1 cellular context compared by ENCODE assay signal in genomic region chr15:40843183-40843884, GRCh38.
TF ChIP-seq lines count a peak whose summit lies in the region.

No MANE protein-coding gene starts in this region.

TF ChIP-seq in endothelial cell of umbilical vein, 7 proteins besides CTCF, POLR2A, EP300 and RAD21:
- TF ChIP-seq FOS (IDR thresholded peaks at IDR 0.05; ENCODE audit: borderline replicate concordance, insufficient read depth, low read length) (no peak), EZH2 (IDR thresholded peaks at IDR 0.05; ENCODE audit: borderline replicate concordance, low read depth, low read length, severe bottlenecking) (peak; percentile 25), POLR2AphosphoS5 (IDR thresholded peaks at IDR 0.05; ENCODE audit: insufficient read depth, low read depth, low read length) (no peak), MAX (IDR thresholded peaks at IDR 0.05; ENCODE audit: insufficient read depth, insufficient read length) (no peak), JUN (IDR thresholded peaks at IDR 0.05; ENCODE audit: borderline replicate concordance, insufficient read depth, insufficient read length, low read depth) (no peak), MYC (IDR thresholded peaks at IDR 0.05; ENCODE audit: low read depth, low read length) (no peak), GATA2 (IDR thresholded peaks at IDR 0.05; ENCODE audit: insufficient read depth, insufficient read length, low read depth, low read length) (no peak)
